In the genomic region with DNA sequence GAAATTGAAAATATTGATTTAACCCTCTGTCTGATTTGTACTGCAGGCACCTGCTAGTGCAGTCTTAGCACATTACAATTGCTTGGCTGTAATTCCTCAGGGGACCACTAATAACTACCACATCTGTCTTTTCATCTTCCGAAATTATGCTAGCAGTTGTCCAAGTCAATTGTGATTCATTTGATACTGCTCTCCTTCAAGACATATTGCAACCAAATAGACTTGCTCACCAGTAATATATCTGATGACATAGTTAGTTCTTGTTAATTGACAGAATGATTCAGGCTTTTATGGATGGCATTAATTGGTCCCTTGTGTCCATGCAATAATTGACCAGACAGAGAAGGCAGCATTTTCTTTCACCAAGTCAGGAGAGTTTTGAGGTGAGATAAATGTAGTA, we compare ENCODE assay signal across 26 cellular contexts.
A peak's percentile ranks its signal among the peaks of the same experiment; 100 is the strongest.
DNase-seq lines count a peak whose midpoint lies in the region; ATAC-seq, FAIRE-seq and TF ChIP-seq lines count a peak whose summit lies in the region.
"Had no signal": no experiment of that assay in that cellular context is flagged by ENCODE, and none has a peak within 500 bp of the region (broad histone marks: within the 10 kb centered on the region; RNA-seq: fewer than 3 reads in every experiment).

No MANE protein-coding gene starts in this region.

- TF ChIP-seq CTCF in A549 (IDR thresholded peaks at IDR 0.05) (no peak), fibroblast of mammary gland (conservative IDR thresholded peaks at IDR 0.05; ENCODE audit: control insufficient read depth, insufficient read depth, low read depth, low read length) (no peak), tibial artery (IDR thresholded peaks at IDR 0.05) (no peak), stomach (IDR thresholded peaks at IDR 0.05) (no peak), PC-9 (conservative IDR thresholded peaks at IDR 0.05) (no peak)

- FAIRE-seq in A549 (lab: Jason Lieb, UNC): peak; percentile 49

- H3K4me2 ChIP-seq in A549 (peak overlapping the region; percentile 38; the same call in 2 of the 3 replicates), GM23248 (ENCODE audit: unreplicated experiment) (no peak overlapping the region), PC-9 (no peak overlapping the region)

- no peak overlapping the region for H3K9ac ChIP-seq in GM23248

- no peaks in the 10 kb centered on the region for H3K27me3 ChIP-seq in GM23248 (replicated peaks; ENCODE audit: insufficient read depth)
- no peaks in the 10 kb centered on the region for H3K27me3 ChIP-seq in tibial artery
- no peaks in the 10 kb centered on the region for H3K27me3 ChIP-seq in stomach
- no peaks in the 10 kb centered on the region for H3K27me3 ChIP-seq in PC-9 (ENCODE audit: insufficient read depth, low read depth)
- H3K27me3 ChIP-seq: ascending aorta, right atrium auricular region had no signal

- H3K27ac ChIP-seq in A549 (no peak overlapping the region), GM23248 (0 out of 2 replicates have a peak overlapping the region, but pooled peaks have one; percentile 5), tibial artery (no peak overlapping the region), stomach (peak overlapping the region in 1 of 5 donors; percentile 29), PC-9 (no peak overlapping the region)
- H3K27ac ChIP-seq: ascending aorta, heart right ventricle, left ventricle myocardium inferior, right atrium auricular region had no signal

- no peak overlapping the region for H3K4me3 ChIP-seq in A549
- H3K4me3 ChIP-seq in GM23248: no peak overlapping the region
- H3K4me3 ChIP-seq in fibroblast of mammary gland (ENCODE audit: control insufficient read depth, low read depth, low read length): no peak overlapping the region
- no peak overlapping the region for H3K4me3 ChIP-seq in tibial artery
- H3K4me3 ChIP-seq in stomach: no peak overlapping the region
- H3K4me3 ChIP-seq in PC-9: no peak overlapping the region
- H3K4me3 ChIP-seq: ascending aorta, heart right ventricle, left ventricle myocardium inferior, mucosa of descending colon, right atrium auricular region had no signal

- POLR2A ChIA-PET in A549 (lab: Yijun Ruan, JAX) (no interaction called here), PC-9 (lab: Charles Lee; ENCODE audit: unreplicated experiment) (interaction anchor here (0.7 kb wide), 1 partner anchor 221 kb away, joined by 14 read pairs; no protein-coding TSS in a partner anchor)

- in situ Hi-C loops in GM23248 (cut with MboI): no loop called here

- no peak for ATAC-seq in A549
- ATAC-seq: activated CD8-positive, alpha-beta T cell treated with anti-CD3 and anti-CD28 coated beads for 36 hours; effector memory CD8-positive, alpha-beta T cell; heart right ventricle; mucosa of descending colon; T-helper 17 cell had no signal

- no TSS peak for BruUV-seq in PC-9 (replicated peaks; lab: Mats Ljungman, UMichigan)

- peaks cover 70% of the 10 kb centered on the region for H3K4me1 ChIP-seq in A549
- peaks cover 43% of the 10 kb centered on the region for H3K4me1 ChIP-seq in GM23248 (ENCODE audit: insufficient read depth)
- H3K4me1 ChIP-seq in tibial artery: peaks cover 0 to 16% (median 9%) of the 10 kb centered on the region in 4 donors
- H3K4me1 ChIP-seq in stomach: peaks cover 13 to 60% (median 35%) of the 10 kb centered on the region in 4 donors
- peaks cover 10% of the 10 kb centered on the region; the same call in 1 of the 2 replicates for H3K4me1 ChIP-seq in PC-9 (replicated peaks; ENCODE audit: insufficient read depth)

- intact Hi-C loops in tibial artery (cut with DNase I; ENCODE audit: low total_unique reads) (no loop called here), stomach (cut with DNase I; ENCODE audit: low total_unique reads) (no loop called here), PC-9 (cut with micrococcal nuclease; ENCODE audit: unreplicated experiment) (no loop called here)

- TF ChIP-seq EP300 in A549 (IDR thresholded peaks at IDR 0.05) (no peak), stomach (IDR thresholded peaks at IDR 0.05) (no peak)

- CTCF ChIA-PET in A549 (lab: Yijun Ruan, JAX): no interaction called here
- CTCF ChIA-PET in PC-9 (lab: Charles Lee): no interaction called here

- H4K20me1 ChIP-seq in GM23248 (ENCODE audit: insufficient read depth): peaks cover 40% of the 10 kb centered on the region
- H4K20me1 ChIP-seq in PC-9 (ENCODE audit: insufficient read depth): peaks cover 6% of the 10 kb centered on the region; the same call in 1 of the 2 replicates

- H3K79me2 ChIP-seq in GM23248 (ENCODE audit: insufficient read depth) (peaks cover 100% of the 10 kb centered on the region), PC-9 (ENCODE audit: low read depth) (peaks cover 72% of the 10 kb centered on the region)

- no peak for TF ChIP-seq POLR2A in A549 (IDR thresholded peaks at IDR 0.05; ENCODE audit: low read length)
- no peak for TF ChIP-seq POLR2A in stomach (IDR thresholded peaks at IDR 0.05)

- H3K36me3 ChIP-seq in GM23248 (ENCODE audit: low read depth) (no peaks in the 10 kb centered on the region), tibial artery (no peaks in the 10 kb centered on the region), stomach (no peaks in the 10 kb centered on the region), PC-9 (ENCODE audit: low read depth) (no peaks in the 10 kb centered on the region)
- H3K36me3 ChIP-seq: ascending aorta, heart right ventricle, left ventricle myocardium inferior, right atrium auricular region had no signal

- no peak overlapping the region for H2AFZ ChIP-seq in GM23248
- no peak overlapping the region for H2AFZ ChIP-seq in PC-9

- peaks cover 42% of the 10 kb centered on the region for H3F3A ChIP-seq in GM23248 (ENCODE audit: insufficient read depth)
- H3F3A ChIP-seq in PC-9 (ENCODE audit: insufficient read depth, low read depth): peaks cover 5% of the 10 kb centered on the region

- H3K9me3 ChIP-seq in A549: no peaks in the 10 kb centered on the region
- H3K9me3 ChIP-seq in GM23248 (ENCODE audit: low read depth): no peaks in the 10 kb centered on the region
- H3K9me3 ChIP-seq in tibial artery: no peaks in the 10 kb centered on the region
- H3K9me3 ChIP-seq in stomach: no peaks in the 10 kb centered on the region
- H3K9me3 ChIP-seq in PC-9 (ENCODE audit: insufficient read depth, low read depth): no peaks in the 10 kb centered on the region
- H3K9me3 ChIP-seq: ascending aorta, heart right ventricle, left ventricle myocardium inferior, mucosa of descending colon, right atrium auricular region had no signal

- H3K9me2 ChIP-seq in GM23248 (ENCODE audit: insufficient read depth): no peaks in the 10 kb centered on the region
- H3K9me2 ChIP-seq in PC-9 (ENCODE audit: insufficient read depth): no peaks in the 10 kb centered on the region

- WGBS in A549 (ENCODE audit: missing lambda C conversion rate): 71% methylated on average over 1 of the region's 1 CpG
- 9 to 13% methylated on average over 1 of the region's 1 CpG for WGBS in GM23248 (ENCODE audit: low coverage in 1 of 2, low lambda C conversion rate in 2 of 2, missing lambda C conversion rate in 2 of 2), 2 experiments
- whole genome bisulfite sequencing in stomach, 5 donors: 76 to 89% (median 86%) methylated on average over 1 of the region's 1 CpG

- no peak for TF ChIP-seq RAD21 in A549 (conservative IDR thresholded peaks at IDR 0.05 in 1 of 2, IDR thresholded peaks at IDR 0.05 in 1 of 2)

- DNase-seq in A549 (ENCODE audit: low read depth in 1 of 2, low spot score in 1 of 2): no peak
- DNase-seq in GM23248: peak; percentile 62
- DNase-seq in NCI-H526 treated with DMSO at 0.1 percent for 48 hours (lab: John Stamatoyannopoulos, UW): peak; percentile 41
- peak; percentile 74 for DNase-seq in fibroblast of mammary gland (ENCODE audit: low read depth)
- DNase-seq in foreskin melanocyte: no peak
- no peak for DNase-seq in tibial artery
- no peak for DNase-seq in stomach
- no peak for DNase-seq in PC-9
- DNase-seq: activated B cell treated with CpG ODN at 0.5 μM for 24 hours; activated CD8-positive, alpha-beta T cell treated with anti-CD3 and anti-CD28 coated beads for 36 hours; activated naive CD4-positive, alpha-beta T cell treated with anti-CD3 and anti-CD28 coated beads, Interleukin-2, amount 50 U/mL, for 16 hours; activated T-cell treated with anti-CD3 and anti-CD28 coated beads, Interleukin-2, amount 50 U/mL, for 24 hours; CD4-positive, CD25-positive, alpha-beta regulatory T cell; DND-41; effector memory CD8-positive, alpha-beta T cell; heart right ventricle; immature natural killer cell; KBM-7; left ventricle myocardium inferior; mucosa of descending colon; MV-4-11; nucleus accumbens; SHP77 treated with DMSO at 0.1 percent for 48 hours; T-helper 17 cell had no signal

TF ChIP-seq in A549, 52 proteins besides CTCF, POLR2A, EP300 and RAD21 (continues in another document):
- TF ChIP-seq CBX8 (IDR thresholded peaks at IDR 0.05): no peak
- TF ChIP-seq GATA3 (IDR thresholded peaks at IDR 0.05; ENCODE audit: borderline replicate concordance): no peak
- TF ChIP-seq MAZ (IDR thresholded peaks at IDR 0.05; ENCODE audit: borderline replicate concordance, low read depth, low read length): no peak
- TF ChIP-seq NPAS2 (CRISPR knock-in tag; IDR thresholded peaks at IDR 0.05; ENCODE audit: borderline replicate concordance): no peak
- TF ChIP-seq NR3C1 (IDR thresholded peaks at IDR 0.05): no peak
- TF ChIP-seq, protein P1, sequence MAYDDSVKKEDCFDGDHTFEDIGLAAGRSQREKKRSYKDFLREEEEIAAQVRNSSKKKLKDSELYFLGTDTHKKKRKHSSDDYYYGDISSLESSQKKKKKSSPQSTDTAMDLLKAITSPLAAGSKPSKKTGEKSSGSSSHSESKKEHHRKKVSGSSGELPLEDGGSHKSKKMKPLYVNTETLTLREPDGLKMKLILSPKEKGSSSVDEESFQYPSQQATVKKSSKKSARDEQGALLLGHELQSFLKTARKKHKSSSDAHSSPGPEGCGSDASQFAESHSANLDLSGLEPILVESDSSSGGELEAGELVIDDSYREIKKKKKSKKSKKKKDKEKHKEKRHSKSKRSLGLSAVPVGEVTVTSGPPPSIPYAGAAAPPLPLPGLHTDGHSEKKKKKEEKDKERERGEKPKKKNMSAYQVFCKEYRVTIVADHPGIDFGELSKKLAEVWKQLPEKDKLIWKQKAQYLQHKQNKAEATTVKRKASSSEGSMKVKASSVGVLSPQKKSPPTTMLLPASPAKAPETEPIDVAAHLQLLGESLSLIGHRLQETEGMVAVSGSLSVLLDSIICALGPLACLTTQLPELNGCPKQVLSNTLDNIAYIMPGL (CRISPR knock-in tag; IDR thresholded peaks at IDR 0.05; ENCODE audit: borderline replicate concordance): no peak
- no peak for TF ChIP-seq HDAC2 (IDR thresholded peaks at IDR 0.05)
- TF ChIP-seq JUNB (IDR thresholded peaks at IDR 0.05): no peak
- TF ChIP-seq, protein P2, sequence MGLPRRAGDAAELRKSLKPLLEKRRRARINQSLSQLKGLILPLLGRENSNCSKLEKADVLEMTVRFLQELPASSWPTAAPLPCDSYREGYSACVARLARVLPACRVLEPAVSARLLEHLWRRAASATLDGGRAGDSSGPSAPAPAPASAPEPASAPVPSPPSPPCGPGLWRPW (IDR thresholded peaks at IDR 0.05): no peak

Comparison
In these comparisons a context has a peak if more than half of its experiments do, and no peak if none do; other contexts are left out.
1. DNase-seq: peak in GM23248 (single experiment), NCI-H526 treated with DMSO at 0.1 percent for 48 hours (single experiment) and fibroblast of mammary gland (single experiment); none in A549 (0 of 2), foreskin melanocyte (single experiment), tibial artery (0 of 2), stomach (single experiment) and PC-9 (0 of 2).